In genomic region chr2:158923180-158923594, GRCh38 we compare ENCODE assay signal across 14 cellular contexts. TPM values are rescaled to one million over a fixed set of nuclear protein-coding genes. Genes with fewer than 3 reads are reported as not detected.
DNase-seq lines count a peak whose midpoint lies in the region; ATAC-seq, FAIRE-seq and TF ChIP-seq lines count a peak whose summit lies in the region.
"Had no signal": no experiment of that assay in that cellular context is flagged by ENCODE, and none has a peak within 500 bp of the region (broad histone marks: within the 10 kb centered on the region; RNA-seq: fewer than 3 reads in every experiment).

No MANE protein-coding gene starts in this region.

- TF ChIP-seq CTCF in D721Med (IDR thresholded peaks at IDR 0.05; ENCODE audit: insufficient read depth, missing control alignments) = no peak

- DNase-seq in A172 (ENCODE audit: low spot score) = peak; percentile 18
- DNase-seq in H7 = peak; percentile 21
- DNase-seq in NCI-H446 treated with DMSO at 0.1 percent for 48 hours (lab: John Stamatoyannopoulos, UW) = peak; percentile 23
- peak; percentile 12 for DNase-seq in fibroblast of the conjunctiva (ENCODE audit: low read depth)
- no peak for DNase-seq in activated T-cell treated with anti-CD3 and anti-CD28 coated beads for 4 hours
- DNase-seq in D721Med (ENCODE audit: insufficient read length, low spot score) = no peak
- DNase-seq in cerebellar nuclear complex (lab: John Stamatoyannopoulos, UW) = no peak
- DNase-seq: activated CD4-positive, alpha-beta T cell treated with anti-CD3 and anti-CD28 coated beads, Interleukin-2, amount 50 U/mL, for 48 hours; activated gamma-delta T cell treated with Interleukin-2 at 50 U/mL for 16 hours; colonic mucosa; left cardiac atrium; stimulated activated CD4-positive, alpha-beta T cell treated with anti-CD3 and anti-CD28 coated beads, Interleukin-4, amount 100 ng/mL, for 24 hours had no signal

- H3K36me3 ChIP-seq in H7 (replicated peaks; ENCODE audit: control insufficient read depth, insufficient read depth, low read length) = no peaks in the 10 kb centered on the region
- H3K36me3 ChIP-seq: colonic mucosa had no signal

- H3K4me3 ChIP-seq in H7 (ENCODE audit: insufficient read depth, low read depth, low read length) = no peak overlapping the region
- H3K4me3 ChIP-seq: colonic mucosa had no signal

- H3K27me3 ChIP-seq in H7 (ENCODE audit: control insufficient read depth, insufficient read depth, low read length) = no peaks in the 10 kb centered on the region
- H3K27me3 ChIP-seq: colonic mucosa had no signal

- FAIRE-seq in D721Med (lab: Jason Lieb, UNC) = no peak
- FAIRE-seq: frontal cortex had no signal

- ATAC-seq in GM19463 (IDR thresholded peaks at IDR 0.05; ENCODE audit: unreplicated experiment) = no peak
- ATAC-seq: left cardiac atrium had no signal

RNA-seq across cellular contexts. Expression of gene TANC1, which starts 45.3 kb away (rescaled TPM):
- 12.6 and 14.3 TPM in 2 replicates for total RNA-seq in A172 (2014; rRNA removed; shearing (Covaris generic))
- total RNA-seq in H7 (2014; rRNA removed; shearing (Covaris generic)) = 7.0 and 8.4 TPM in 2 replicates

Comparison
In these comparisons a context has a peak if more than half of its experiments do, and no peak if none do; other contexts are left out.
1. DNase-seq: peak in A172 (single experiment), H7 (single experiment), NCI-H446 treated with DMSO at 0.1 percent for 48 hours (single experiment) and fibroblast of the conjunctiva (single experiment); none in activated T-cell treated with anti-CD3 and anti-CD28 coated beads for 4 hours (single experiment), D721Med (single experiment) and cerebellar nuclear complex (0 of 2).